ENCODE assay signal across 29 cellular contexts in the genomic region with DNA sequence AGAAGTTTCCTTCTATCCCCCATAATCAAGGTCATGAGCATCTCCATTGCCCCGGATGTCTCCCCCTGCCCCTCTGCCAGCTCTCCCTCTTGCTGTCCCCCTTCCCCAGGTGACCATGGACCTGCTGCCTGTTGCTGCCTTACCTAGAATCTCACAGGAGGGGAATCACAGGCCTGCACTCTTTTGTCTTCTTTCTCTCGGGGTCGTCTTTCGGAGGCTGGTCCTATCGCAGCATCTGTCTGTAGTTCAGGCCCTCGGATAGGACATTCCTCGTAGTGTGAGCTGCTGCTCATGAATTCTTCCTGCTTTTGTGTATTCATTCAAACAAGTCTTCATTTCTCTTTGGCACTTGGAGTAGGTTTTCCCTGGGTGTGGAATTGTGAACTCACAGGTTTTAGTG. TPM values are rescaled to one million over a fixed set of nuclear protein-coding genes. Genes with fewer than 3 reads are reported as not detected.
"Had no signal": no experiment of that assay in that cellular context is flagged by ENCODE, and none has a peak within 500 bp of the region (broad histone marks: within the 10 kb centered on the region; RNA-seq: fewer than 3 reads in every experiment).

No MANE protein-coding gene starts in this region.

- DNase-seq: activated CD4-positive, alpha-beta T cell treated with anti-CD3 and anti-CD28 coated beads, Interleukin-2, amount 10 ng/mL, durations not matched to agents 7 days and 5 days; activated CD8-positive, alpha-beta T cell treated with anti-CD3 and anti-CD28 coated beads, Interleukin-2, amount 10 ng/mL, durations not matched to agents 7 days and 5 days; activated effector memory CD4-positive, alpha-beta T cell treated with Interleukin-2 at 50 U/mL for 16 hours; activated naive CD8-positive, alpha-beta T cell treated with anti-CD3 and anti-CD28 coated beads, Interleukin-2, amount 10 ng/mL, durations not matched to agents 7 days and 5 days; activated T-cell treated with anti-CD3 and anti-CD28 coated beads, Interleukin-2, amount 50 U/mL, for 48 hours; anterior cingulate cortex; colonic mucosa; foreskin fibroblast; hippocampal formation; midbrain; occipital lobe; SK-N-SH; stimulated activated CD4-positive, alpha-beta T cell treated with anti-CD3 and anti-CD28 coated beads, Interleukin-15, amount 100 ng/mL, for 24 hours; stimulated activated CD4-positive, alpha-beta T cell treated with anti-CD3 and anti-CD28 coated beads, Interleukin-2, amount 100 ng/mL, for 48 hours had no signal

- H3K36me3 Mint-ChIP-seq: activated naive CD8-positive, alpha-beta T cell treated with anti-CD3 and anti-CD28 coated beads, Interleukin-2, amount 10 ng/mL, durations not matched to agents 7 days and 5 days; brain; T-cell had no signal

- H3K9me3 Mint-ChIP-seq: activated CD4-positive, alpha-beta T cell treated with anti-CD3 and anti-CD28 coated beads, Interleukin-2, amount 10 ng/mL, durations not matched to agents 7 days and 5 days; activated naive CD8-positive, alpha-beta T cell treated with anti-CD3 and anti-CD28 coated beads, Interleukin-2, amount 10 ng/mL, durations not matched to agents 7 days and 5 days had no signal

- H3K27ac ChIP-seq: colonic mucosa, epithelial cell of prostate, left lung, right atrium auricular region, skin epidermis, testis had no signal

- H3K27me3 ChIP-seq: colonic mucosa, right atrium auricular region, testis had no signal

- H3K9me3 ChIP-seq: colonic mucosa, left lung, right atrium auricular region, SK-N-SH, testis had no signal

- H3K27me3 Mint-ChIP-seq: activated CD4-positive, alpha-beta T cell treated with anti-CD3 and anti-CD28 coated beads, Interleukin-2, amount 10 ng/mL, durations not matched to agents 7 days and 5 days; activated naive CD8-positive, alpha-beta T cell treated with anti-CD3 and anti-CD28 coated beads, Interleukin-2, amount 10 ng/mL, durations not matched to agents 7 days and 5 days; brain; central memory CD8-positive, alpha-beta T cell; progenitor cell of endocrine pancreas had no signal

- H3K4me3 Mint-ChIP-seq: activated CD4-positive, alpha-beta T cell treated with anti-CD3 and anti-CD28 coated beads, Interleukin-2, amount 10 ng/mL, durations not matched to agents 7 days and 5 days; activated CD8-positive, alpha-beta T cell treated with anti-CD3 and anti-CD28 coated beads, Interleukin-2, amount 10 ng/mL, durations not matched to agents 7 days and 5 days; activated naive CD8-positive, alpha-beta T cell treated with anti-CD3 and anti-CD28 coated beads, Interleukin-2, amount 10 ng/mL, durations not matched to agents 7 days and 5 days; brain; central memory CD8-positive, alpha-beta T cell; endodermal cell; T-cell had no signal

- H3K4me1 ChIP-seq: colonic mucosa, left lung had no signal

- ATAC-seq: activated CD8-positive, alpha-beta T cell treated with anti-CD3 and anti-CD28 coated beads, Interleukin-2, amount 10 ng/mL, durations not matched to agents 7 days and 5 days; left lung; T-cell had no signal

- H3K4me1 Mint-ChIP-seq: activated CD4-positive, alpha-beta T cell treated with anti-CD3 and anti-CD28 coated beads, Interleukin-2, amount 10 ng/mL, durations not matched to agents 7 days and 5 days; activated naive CD8-positive, alpha-beta T cell treated with anti-CD3 and anti-CD28 coated beads, Interleukin-2, amount 10 ng/mL, durations not matched to agents 7 days and 5 days; central memory CD8-positive, alpha-beta T cell; endodermal cell; T-cell had no signal

- H3K4me3 ChIP-seq: colonic mucosa, left lung, right atrium auricular region, skin epidermis, testis had no signal

- H3K27ac Mint-ChIP-seq: activated CD4-positive, alpha-beta T cell treated with anti-CD3 and anti-CD28 coated beads, Interleukin-2, amount 10 ng/mL, durations not matched to agents 7 days and 5 days; activated CD8-positive, alpha-beta T cell treated with anti-CD3 and anti-CD28 coated beads, Interleukin-2, amount 10 ng/mL, durations not matched to agents 7 days and 5 days; activated naive CD8-positive, alpha-beta T cell treated with anti-CD3 and anti-CD28 coated beads, Interleukin-2, amount 10 ng/mL, durations not matched to agents 7 days and 5 days; endodermal cell; progenitor cell of endocrine pancreas; T-cell had no signal

RNA-seq across cellular contexts. Expression of a gene that starts 39.9 kb away (rescaled TPM):
- total RNA-seq: activated CD4-positive, alpha-beta T cell treated with anti-CD3 and anti-CD28 coated beads, Interleukin-2, amount 10 ng/mL, durations not matched to agents 7 days and 5 days; activated CD8-positive, alpha-beta T cell treated with anti-CD3 and anti-CD28 coated beads, Interleukin-2, amount 10 ng/mL, durations not matched to agents 7 days and 5 days; activated naive CD8-positive, alpha-beta T cell treated with anti-CD3 and anti-CD28 coated beads, Interleukin-2, amount 10 ng/mL, durations not matched to agents 7 days and 5 days; colonic mucosa; endodermal cell; glomerular endothelial cell; left lung; lung microvascular endothelial cell; occipital lobe; progenitor cell of endocrine pancreas; right atrium auricular region; T-cell; ureter had no signal
- polyA plus RNA-seq: keratinocyte, neural cell, SK-N-SH had no signal
